8 cellular contexts compared by ENCODE assay signal in the genomic region with DNA sequence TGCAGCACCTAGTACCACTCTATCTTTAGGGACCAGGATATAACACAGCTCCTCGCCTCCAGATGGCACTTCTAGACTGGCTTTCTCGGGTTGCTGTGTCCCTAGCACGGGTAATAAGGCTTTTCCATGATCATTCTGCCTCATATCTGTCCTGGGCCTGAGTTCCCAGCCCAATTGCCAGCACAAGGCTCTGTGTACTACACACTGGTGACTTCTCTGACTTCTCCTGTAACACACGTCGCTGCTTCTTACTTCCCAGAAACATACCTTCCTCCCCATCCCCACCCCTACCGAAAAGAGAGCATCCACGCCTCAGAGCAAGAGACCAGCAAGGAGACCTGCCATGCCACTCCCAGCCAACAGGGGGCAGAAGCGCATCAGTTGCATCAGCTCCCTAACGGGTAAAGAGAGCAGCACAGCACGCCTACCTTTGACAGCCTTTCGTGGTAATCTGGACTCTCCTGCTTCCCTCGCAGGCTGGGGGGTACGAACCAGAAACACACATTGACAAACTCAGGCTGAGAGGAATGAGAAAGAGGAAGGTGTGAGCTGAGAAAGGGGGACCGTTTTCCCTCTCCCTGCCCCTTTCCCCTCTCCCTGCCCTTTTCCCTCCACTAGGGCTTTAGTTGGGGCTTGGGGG. TPM values are rescaled to one million over a fixed set of nuclear protein-coding genes. Genes with fewer than 3 reads are reported as not detected.
DNase-seq lines count a peak whose midpoint lies in the region; ATAC-seq, FAIRE-seq and TF ChIP-seq lines count a peak whose summit lies in the region.

No MANE protein-coding gene starts in this region.

- FAIRE-seq in bronchial epithelial cell (lab: Jason Lieb, UNC) (peak; percentile 32), kidney (lab: Jason Lieb, UNC) (no peak)

- no peak overlapping the region for H3K4me3 ChIP-seq in GM12875 (ENCODE audit: low read depth, low read length)
- no peak overlapping the region for H3K4me3 ChIP-seq in bronchial epithelial cell (ENCODE audit: low read depth, low read length)
- H3K4me3 ChIP-seq in kidney (ENCODE audit: low read length in 2 of 2), result no peak overlapping the region

- H3K4me1 ChIP-seq in kidney (ENCODE audit: control insufficient read depth in 1 of 2, insufficient read depth in 1 of 2, low read depth in 1 of 2, low read length in 2 of 2), result peaks cover 0 to 4% of the 10 kb centered on the region in 2 donors

- peak; percentile 61 for ATAC-seq in HG03139 (IDR thresholded peaks at IDR 0.05; ENCODE audit: unreplicated experiment)

- H3K36me3 ChIP-seq in bronchial epithelial cell (ENCODE audit: control insufficient read depth, insufficient read depth, low read length) (peaks cover 5% of the 10 kb centered on the region), kidney (ENCODE audit: control insufficient read depth in 1 of 2, insufficient read depth in 2 of 2, low read length in 2 of 2) (no peaks in the 10 kb centered on the region)

- H3K27me3 ChIP-seq in bronchial epithelial cell (ENCODE audit: control insufficient read depth, insufficient read depth, low read length), result no peaks in the 10 kb centered on the region

- no peak overlapping the region for H3K27ac ChIP-seq in kidney (ENCODE audit: low read depth in 2 of 2, low read length in 2 of 2)

- intact Hi-C loops in kidney (cut with DNase I), result no loop called here

- DNase-seq in NCI-H345 treated with DMSO at 0.1 percent for 48 hours (lab: John Stamatoyannopoulos, UW; ENCODE audit: unreplicated experiment) (peak; percentile 73), bronchial epithelial cell (ENCODE audit: low read depth) (peak; percentile 63), kidney (peak; percentile 89), GOT3 (lab: John Stamatoyannopoulos, UW) (no peak)
- DNase-seq in activated CD4-positive, CD25-positive, alpha-beta regulatory T cell (lab: John Stamatoyannopoulos, UW), result peak; percentile 72 to 90 (median 82)
- peak; percentile 94 for DNase-seq in stimulated activated CD4-positive, alpha-beta T cell treated with anti-CD3 and anti-CD28 coated beads, Interleukin-2, amount 100 ng/mL, for 24 hours

- peak; percentile 99 for TF ChIP-seq CTCF in GM12875 (IDR thresholded peaks at IDR 0.05; ENCODE audit: borderline replicate concordance, insufficient read depth, low read depth, low read length)
- peak; percentile 99 for TF ChIP-seq CTCF in bronchial epithelial cell (IDR thresholded peaks at IDR 0.05; ENCODE audit: insufficient read depth, low read length, severe bottlenecking)
- TF ChIP-seq CTCF in kidney (IDR thresholded peaks at IDR 0.05; ENCODE audit: borderline replicate concordance, extremely low read depth, insufficient read depth), result peak; percentile 99

- no peaks in the 10 kb centered on the region for H3K9me3 ChIP-seq in kidney (ENCODE audit: control insufficient read depth in 1 of 2, low read length in 2 of 2)

- no peak overlapping the region for H3K9ac ChIP-seq in kidney (ENCODE audit: low read length in 2 of 2)

RNA-seq across cellular contexts. Expression of gene ZNF740, which starts 21.2 kb away (rescaled TPM):
- total RNA-seq in bronchial epithelial cell (15.2 and 16.6 TPM in 2 replicates), kidney (58.3 TPM)
- polyA plus RNA-seq in kidney (ENCODE audit: insufficient read depth, low read depth, low replicate concordance), result 11.1 TPM

RNA-seq across cellular contexts. Expression of gene CSAD, which starts 21.4 kb away (rescaled TPM):
- total RNA-seq in bronchial epithelial cell (6.6 and 11.1 TPM in 2 replicates), kidney (39.1 TPM)
- polyA plus RNA-seq in kidney (ENCODE audit: insufficient read depth, low read depth, low replicate concordance), result 24.0 TPM

RNA-seq across cellular contexts. Expression of gene ITGB7, which starts 47.7 kb away (rescaled TPM):
- total RNA-seq in bronchial epithelial cell (8.4 and 15.7 TPM in 2 replicates), kidney (14.5 TPM)
- 11.0 TPM for polyA plus RNA-seq in kidney (ENCODE audit: insufficient read depth, low read depth, low replicate concordance)

RNA-seq across cellular contexts. Expression of gene SOAT2, which starts 56.0 kb away (rescaled TPM):
- total RNA-seq in bronchial epithelial cell (not detected in 2 replicates), kidney (0.19 TPM)
- polyA plus RNA-seq in kidney (ENCODE audit: insufficient read depth, low read depth, low replicate concordance), result 0.26 TPM
